In genomic region chr10:97542169-97543024, GRCh38 we compare ENCODE assay signal across 9 cellular contexts. TPM values are rescaled to one million over a fixed set of nuclear protein-coding genes. Genes with fewer than 3 reads are reported as not detected.
DNase-seq lines count a peak whose midpoint lies in the region; ATAC-seq and TF ChIP-seq lines count a peak whose summit lies in the region.
"Had no signal": no experiment of that assay in that cellular context is flagged by ENCODE, and none has a peak within 500 bp of the region (broad histone marks: within the 10 kb centered on the region; RNA-seq: fewer than 3 reads in every experiment).

No MANE protein-coding gene starts in this region.

- no peak for TF ChIP-seq CTCF in SK-N-SH (IDR thresholded peaks at IDR 0.05)

- H3K4me1 ChIP-seq in SK-N-SH (ENCODE audit: control insufficient read depth in 1 of 2, insufficient read depth in 2 of 2, low read depth in 1 of 2, low read length in 1 of 2): peaks cover 16 to 53% of the 10 kb centered on the region in 2 experiments; a peak in 3 of 4 replicates

- H3F3A ChIP-seq in SK-N-SH (replicated peaks; ENCODE audit: insufficient read depth): peaks cover 31% of the 10 kb centered on the region

- H3K9me3 ChIP-seq in SK-N-SH: no peaks in the 10 kb centered on the region

- 0% methylated on average over 5 of the region's 9 CpGs for WGBS in SK-N-SH (ENCODE audit: low lambda C conversion rate)

- H3K9ac ChIP-seq in SK-N-SH: peak overlapping the region; percentile 77

- no peaks in the 10 kb centered on the region for H3K9me2 ChIP-seq in SK-N-SH

- TF ChIP-seq RAD21 in SK-N-SH (IDR thresholded peaks at IDR 0.05; ENCODE audit: low read length): no peak

- H3K4me2 ChIP-seq in SK-N-SH: peak overlapping the region; percentile 77

- CTCF ChIA-PET in SK-N-SH (lab: Yijun Ruan, JAX): interaction anchor here (8.6 kb wide), 1 partner anchor 9 kb away, joined by 61 read pairs; no protein-coding TSS in a partner anchor

- H3K27me3 ChIP-seq in SK-N-SH (ENCODE audit: insufficient read depth): no peaks in the 10 kb centered on the region

- peak overlapping the region; percentile 51; the same call in 1 of the 2 replicates for H2AFZ ChIP-seq in SK-N-SH (ENCODE audit: low read depth)

- no peaks in the 10 kb centered on the region for H3K36me3 ChIP-seq in SK-N-SH (replicated peaks in 1 of 2; ENCODE audit: control insufficient read depth in 1 of 2, insufficient read depth in 2 of 2, low read length in 1 of 2)

- DNase-seq in H4 (ENCODE audit: low spot score) (peak; percentile 92), SK-N-SH (no peak), caudate nucleus (lab: John Stamatoyannopoulos, UW) (peak in 43 of 61 donors; percentile 19 to 85 (median 40)), left kidney (ENCODE audit: low read depth, low spot score) (peak; percentile 82), NCI-H1436 treated with DMSO at 0.1 percent for 48 hours (lab: John Stamatoyannopoulos, UW) (no peak), DMS153 treated with DMSO at 0.1 percent for 48 hours (lab: John Stamatoyannopoulos, UW; ENCODE audit: unreplicated experiment) (no peak)
- DNase-seq in stimulated activated CD4-positive, alpha-beta T cell treated with anti-CD3 and anti-CD28 coated beads, Interleukin-2, amount 100 ng/mL, for 48 hours: peak; percentile 20 to 36

- POLR2A ChIA-PET in SK-N-SH (lab: Yijun Ruan, JAX): no interaction called here

- peak overlapping the region in 1 of 2 experiments; percentile 40; a peak in 1 of 4 replicates for H3K4me3 ChIP-seq in SK-N-SH (ENCODE audit: low read depth in 2 of 2, low read length in 1 of 2)

- no peak for ATAC-seq in HG03196 (IDR thresholded peaks at IDR 0.05; ENCODE audit: unreplicated experiment)

- H4K20me1 ChIP-seq in SK-N-SH (ENCODE audit: insufficient read depth): no peaks in the 10 kb centered on the region

- H3K27ac ChIP-seq in SK-N-SH (ENCODE audit: low read depth in 2 of 2, low read length in 1 of 2): peak overlapping the region; percentile 77 to 100
- H3K27ac ChIP-seq in caudate nucleus (ENCODE audit: low read depth, low read length): peak overlapping the region; percentile 95

- peaks cover 56% of the 10 kb centered on the region for H3K79me2 ChIP-seq in SK-N-SH (ENCODE audit: insufficient read depth)

- TF ChIP-seq EP300 in SK-N-SH (IDR thresholded peaks at IDR 0.05; ENCODE audit: borderline replicate concordance in 1 of 2, low read depth in 1 of 2, low read length in 1 of 2): peak in 1 of 2 experiments; percentile 73; a peak in 1 of 4 replicates

TF ChIP-seq in SK-N-SH, 30 proteins besides CTCF, POLR2A, EP300 and RAD21 (continues in another document):
- TF ChIP-seq MXI1 (IDR thresholded peaks at IDR 0.05; ENCODE audit: low read depth, low read length) (no peak), SMC3 (IDR thresholded peaks at IDR 0.05; ENCODE audit: low read depth, low read length) (no peak), MEF2A (IDR thresholded peaks at IDR 0.05; ENCODE audit: borderline replicate concordance, low read depth) (no peak), TEAD4 (IDR thresholded peaks at IDR 0.05; ENCODE audit: borderline replicate concordance, insufficient read depth) (no peak), JUND (IDR thresholded peaks at IDR 0.05) (peak; percentile 95), RXRA (IDR thresholded peaks at IDR 0.05; ENCODE audit: borderline replicate concordance, low read depth) (peak; percentile 46; the same call in 1 of the 2 replicates), YY1 (IDR thresholded peaks at IDR 0.05; ENCODE audit: low read depth) (peak; percentile 41; the same call in 1 of the 2 replicates), IRF3 (IDR thresholded peaks at IDR 0.05; ENCODE audit: low read depth, low read length) (no peak), ELF1 (IDR thresholded peaks at IDR 0.05) (no peak), NRF1 (IDR thresholded peaks at IDR 0.05; ENCODE audit: low read depth, low read length) (no peak), TAF1 (IDR thresholded peaks at IDR 0.05; ENCODE audit: borderline replicate concordance, low read depth, low read length) (peak; percentile 48; the same call in 1 of the 2 replicates), REST (IDR thresholded peaks at IDR 0.05; ENCODE audit: low read depth, low read length) (0 out of 2 replicates have a peak, but pooled peaks have one; percentile 46), RCOR1 (IDR thresholded peaks at IDR 0.05; ENCODE audit: low read length) (no peak), FOSL2 (IDR thresholded peaks at IDR 0.05; ENCODE audit: borderline replicate concordance, low read depth) (peak; percentile 99), CHD2 (IDR thresholded peaks at IDR 0.05; ENCODE audit: low read length, partially characterized antibody) (peak; percentile 44), NFIC (IDR thresholded peaks at IDR 0.05; ENCODE audit: borderline replicate concordance) (peak; percentile 94)
- TF ChIP-seq, protein P1, sequence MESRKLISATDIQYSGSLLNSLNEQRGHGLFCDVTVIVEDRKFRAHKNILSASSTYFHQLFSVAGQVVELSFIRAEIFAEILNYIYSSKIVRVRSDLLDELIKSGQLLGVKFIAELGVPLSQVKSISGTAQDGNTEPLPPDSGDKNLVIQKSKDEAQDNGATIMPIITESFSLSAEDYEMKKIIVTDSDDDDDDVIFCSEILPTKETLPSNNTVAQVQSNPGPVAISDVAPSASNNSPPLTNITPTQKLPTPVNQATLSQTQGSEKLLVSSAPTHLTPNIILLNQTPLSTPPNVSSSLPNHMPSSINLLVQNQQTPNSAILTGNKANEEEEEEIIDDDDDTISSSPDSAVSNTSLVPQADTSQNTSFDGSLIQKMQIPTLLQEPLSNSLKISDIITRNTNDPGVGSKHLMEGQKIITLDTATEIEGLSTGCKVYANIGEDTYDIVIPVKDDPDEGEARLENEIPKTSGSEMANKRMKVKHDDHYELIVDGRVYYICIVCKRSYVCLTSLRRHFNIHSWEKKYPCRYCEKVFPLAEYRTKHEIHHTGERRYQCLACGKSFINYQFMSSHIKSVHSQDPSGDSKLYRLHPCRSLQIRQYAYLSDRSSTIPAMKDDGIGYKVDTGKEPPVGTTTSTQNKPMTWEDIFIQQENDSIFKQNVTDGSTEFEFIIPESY (IDR thresholded peaks at IDR 0.05; ENCODE audit: borderline replicate concordance, low read depth): no peak

RNA-seq across cellular contexts. Expression of gene ANKRD2, which starts 30.2 kb away (rescaled TPM):
- 0.15 TPM in 1 of 2 replicates, not detected in the other for total RNA-seq in H4 (2014; rRNA removed; shearing (Covaris generic))
- 0.72 and 0.99 TPM in 2 replicates for polyA plus RNA-seq in SK-N-SH (2012; rRNA removed)
- polyA plus RNA-seq in SK-N-SH (2012; cell fraction: cytosol; rRNA removed): 0.75 and 0.82 TPM in 2 replicates
- polyA plus RNA-seq in SK-N-SH (2012; cell fraction: nucleus; rRNA removed): 1.6 and 2.2 TPM in 2 replicates

RNA-seq across cellular contexts. Expression of gene HOGA1, which starts 41.8 kb away (rescaled TPM):
- 0.97 and 1.3 TPM in 2 replicates for total RNA-seq in H4 (2014; rRNA removed; shearing (Covaris generic))
- 2.9 and 4.8 TPM in 2 replicates for polyA plus RNA-seq in SK-N-SH (2012; rRNA removed)
- 1.9 and 3.0 TPM in 2 replicates for polyA plus RNA-seq in SK-N-SH (2012; cell fraction: cytosol; rRNA removed)
- polyA plus RNA-seq in SK-N-SH (2012; cell fraction: nucleus; rRNA removed): 5.9 and 9.4 TPM in 2 replicates
- total RNA-seq: T-helper 2 cell treated with Interferon-gamma antibody and Interleukin-4, amounts not matched to agents 100 ng/mL and 5 ng/mL, for 36 hours had no signal

RNA-seq across cellular contexts. Expression of gene UBTD1, which starts 43.7 kb away (rescaled TPM):
- 9.6 and 10.6 TPM in 2 replicates for total RNA-seq in H4 (2014; rRNA removed; shearing (Covaris generic))
- 37.9 and 38.8 TPM in 2 replicates for polyA plus RNA-seq in SK-N-SH (2012; rRNA removed)
- polyA plus RNA-seq in SK-N-SH (2012; cell fraction: cytosol; rRNA removed): 18.2 and 31.1 TPM in 2 replicates
- polyA plus RNA-seq in SK-N-SH (2012; cell fraction: nucleus; rRNA removed): 22.1 and 34.2 TPM in 2 replicates

RNA-seq across cellular contexts. Expression of gene MMS19, which starts 44.2 kb away (rescaled TPM):
- 94.0 and 107 TPM in 2 replicates for total RNA-seq in H4 (2014; rRNA removed; shearing (Covaris generic))
- 56.9 and 83.9 TPM in 2 replicates for polyA plus RNA-seq in SK-N-SH (2012; rRNA removed)
- 29.5 and 42.8 TPM in 2 replicates for polyA plus RNA-seq in SK-N-SH (2012; cell fraction: cytosol; rRNA removed)
- polyA plus RNA-seq in SK-N-SH (2012; cell fraction: nucleus; rRNA removed): 176 and 209 TPM in 2 replicates

RNA-seq across cellular contexts. Expression of gene C10orf62, which starts 47.1 kb away (rescaled TPM):
- total RNA-seq in H4 (2014; rRNA removed; shearing (Covaris generic)): not detected in 2 replicates
- polyA plus RNA-seq in SK-N-SH (2012; rRNA removed): 0.07 and 0.19 TPM in 2 replicates
- 0.05 TPM in 1 of 2 replicates, not detected in the other for polyA plus RNA-seq in SK-N-SH (2012; cell fraction: cytosol; rRNA removed)
- polyA plus RNA-seq in SK-N-SH (2012; cell fraction: nucleus; rRNA removed): 0.56 and 0.96 TPM in 2 replicates
- total RNA-seq: T-helper 2 cell treated with Interferon-gamma antibody and Interleukin-4, amounts not matched to agents 100 ng/mL and 5 ng/mL, for 36 hours had no signal

Comparison
In these comparisons a context has a peak if more than half of its experiments do, and no peak if none do; other contexts are left out.
1. DNase-seq: peak in H4 (single experiment), caudate nucleus (43 of 61), left kidney (single experiment) and stimulated activated CD4-positive, alpha-beta T cell treated with anti-CD3 and anti-CD28 coated beads, Interleukin-2, amount 100 ng/mL, for 48 hours (2 of 2); none in SK-N-SH (single experiment), NCI-H1436 treated with DMSO at 0.1 percent for 48 hours (single experiment) and DMS153 treated with DMSO at 0.1 percent for 48 hours (single experiment).